Comparison of ENCODE assay signal across 36 cellular contexts in the genomic region with DNA sequence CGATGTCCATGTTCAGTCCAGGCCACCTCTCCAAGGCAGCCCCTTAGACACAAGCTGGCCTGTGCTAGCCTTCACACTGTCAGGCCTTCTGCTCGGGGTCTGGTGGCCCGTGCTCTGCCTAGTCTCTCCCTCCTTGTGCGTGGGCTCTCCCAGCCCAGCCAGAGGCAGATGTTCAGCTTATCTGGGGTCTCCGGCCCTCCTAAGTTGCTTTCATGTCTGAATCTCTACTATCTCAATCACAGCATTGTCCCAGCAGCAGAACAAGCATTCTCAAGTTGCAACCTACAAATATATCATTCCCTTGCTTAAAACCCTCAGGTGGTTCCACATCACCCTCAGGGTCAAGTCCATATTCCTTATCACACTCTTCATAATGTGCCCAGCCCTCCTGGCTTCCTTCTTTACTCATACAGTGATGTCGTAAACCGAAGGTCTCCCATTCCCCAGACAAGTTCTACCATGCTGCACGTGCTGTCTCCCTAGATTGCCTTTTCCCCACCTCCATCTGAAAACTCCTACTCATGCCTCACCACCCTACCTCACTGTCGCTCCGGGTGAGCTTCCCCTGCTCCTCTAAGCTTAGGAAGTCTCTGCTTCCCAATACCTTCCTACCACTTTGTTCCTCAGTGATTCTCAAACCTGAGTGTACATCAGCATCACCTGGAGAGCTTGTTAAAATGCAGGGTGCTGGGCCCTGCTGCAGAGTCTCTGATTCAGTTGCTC. TPM values are rescaled to one million over a fixed set of nuclear protein-coding genes. Genes with fewer than 3 reads are reported as not detected.
DNase-seq lines count a peak whose midpoint lies in the region; ATAC-seq and TF ChIP-seq lines count a peak whose summit lies in the region.
"Had no signal": no experiment of that assay in that cellular context is flagged by ENCODE, and none has a peak within 500 bp of the region (broad histone marks: within the 10 kb centered on the region; RNA-seq: fewer than 3 reads in every experiment).

No MANE protein-coding gene starts in this region.

- no peaks in the 10 kb centered on the region for H3K27me3 ChIP-seq in CD4-positive, alpha-beta T cell (ENCODE audit: control insufficient read depth, insufficient read depth, low read length)
- no peaks in the 10 kb centered on the region for H3K27me3 ChIP-seq in right cardiac atrium (ENCODE audit: control insufficient read depth, insufficient read depth)
- H3K27me3 ChIP-seq: neutrophil had no signal

- no peaks in the 10 kb centered on the region for H3K4me1 ChIP-seq in right cardiac atrium (ENCODE audit: control insufficient read depth, insufficient read depth, low read length)
- H3K4me1 ChIP-seq: A549, foreskin keratinocyte, prostate gland, upper lobe of right lung had no signal

- intact Hi-C loops in CD4-positive, alpha-beta T cell (cut with DNase I, micrococcal nuclease): no loop called here
- intact Hi-C loops in right cardiac atrium (cut with DNase I): no loop called here

- H3K4me1 Mint-ChIP-seq in activated T-cell treated with anti-CD3 and anti-CD28 coated beads, Interleukin-2, amount 50 U/mL, for 24 hours (ENCODE audit: low read depth): peaks cover 71% of the 10 kb centered on the region
- peaks cover 100% of the 10 kb centered on the region for H3K4me1 Mint-ChIP-seq in CD4-positive, alpha-beta T cell (ENCODE audit: low read depth)
- peaks cover 74% of the 10 kb centered on the region for H3K4me1 Mint-ChIP-seq in activated naive CD8-positive, alpha-beta T cell treated with anti-CD3 and anti-CD28 coated beads, Interleukin-2, amount 50 U/mL, for 24 hours
- H3K4me1 Mint-ChIP-seq in progenitor cell of endocrine pancreas (ENCODE audit: low read depth): no peaks in the 10 kb centered on the region
- H3K4me1 Mint-ChIP-seq: brain; IgD-negative memory B cell; stimulated activated memory B cell treated with anti-CD40 and anti-IgM and Interleukin-4, amounts not matched to agents 10 μg/mL and 1 μg/mL and 100 μg/mL, for 72 hours; WTC11 had no signal

- no peak for DNase-seq in activated T-cell treated with anti-CD3 and anti-CD28 coated beads, Interleukin-2, amount 50 U/mL, for 24 hours
- DNase-seq in activated T-cell treated with anti-CD3 and anti-CD28 coated beads for 4 hours (no peak), progenitor cell of endocrine pancreas (ENCODE audit: low spot score, unreplicated experiment) (no peak), NCI-H226 (no peak), right cardiac atrium (no peak)
- no peak for DNase-seq in CD4-positive, alpha-beta T cell
- no peak for DNase-seq in activated naive CD8-positive, alpha-beta T cell treated with anti-CD3 and anti-CD28 coated beads, Interleukin-2, amount 50 U/mL, for 24 hours
- DNase-seq: activated CD4-positive, alpha-beta T cell treated with anti-CD3 and anti-CD28 coated beads, Interleukin-2, amount 50 U/mL, for 48 hours; activated CD8-positive, alpha-beta memory T cell treated with anti-CD3 and anti-CD28 coated beads, Interleukin-2, amount 50 U/mL, for 48 hours; activated effector memory CD4-positive, alpha-beta T cell treated with anti-CD3 and anti-CD28 coated beads, Interleukin-2, amount 50 U/mL, for 16 hours; AML-193; amniotic stem cell; cerebellar nuclear complex; dermis blood vessel endothelial cell; esophagus squamous epithelium; foreskin keratinocyte; GOT3; head of caudate nucleus; left ventricle myocardium superior; mesendoderm; NCI-H1048; NCI-H1694; upper lobe of right lung had no signal

- no peaks in the 10 kb centered on the region for H3K9me3 ChIP-seq in CD4-positive, alpha-beta T cell (ENCODE audit: control insufficient read depth, low read length)
- no peaks in the 10 kb centered on the region for H3K9me3 ChIP-seq in right cardiac atrium (ENCODE audit: control insufficient read depth, low read length)
- H3K9me3 ChIP-seq: A549, esophagus squamous epithelium, neutrophil, prostate gland, upper lobe of right lung had no signal

- H3K27me3 Mint-ChIP-seq in activated T-cell treated with anti-CD3 and anti-CD28 coated beads, Interleukin-2, amount 50 U/mL, for 24 hours: no peaks in the 10 kb centered on the region
- no peaks in the 10 kb centered on the region for H3K27me3 Mint-ChIP-seq in CD4-positive, alpha-beta T cell
- H3K27me3 Mint-ChIP-seq in activated naive CD8-positive, alpha-beta T cell treated with anti-CD3 and anti-CD28 coated beads, Interleukin-2, amount 50 U/mL, for 24 hours: no peaks in the 10 kb centered on the region
- H3K27me3 Mint-ChIP-seq in progenitor cell of endocrine pancreas: peaks cover 59% of the 10 kb centered on the region

- peak overlapping the region; percentile 61 for H3K27ac ChIP-seq in CD4-positive, alpha-beta T cell (ENCODE audit: low read depth, low read length)
- H3K27ac ChIP-seq in right cardiac atrium (ENCODE audit: low read length): no peak overlapping the region
- H3K27ac ChIP-seq: A549, esophagus squamous epithelium, foreskin keratinocyte, neutrophil, prostate gland, upper lobe of right lung had no signal

- H3K9me3 Mint-ChIP-seq in activated T-cell treated with anti-CD3 and anti-CD28 coated beads, Interleukin-2, amount 50 U/mL, for 24 hours: no peaks in the 10 kb centered on the region
- no peaks in the 10 kb centered on the region for H3K9me3 Mint-ChIP-seq in CD4-positive, alpha-beta T cell
- H3K9me3 Mint-ChIP-seq in activated naive CD8-positive, alpha-beta T cell treated with anti-CD3 and anti-CD28 coated beads, Interleukin-2, amount 50 U/mL, for 24 hours: no peaks in the 10 kb centered on the region
- H3K9me3 Mint-ChIP-seq in progenitor cell of endocrine pancreas (ENCODE audit: low read depth): no peaks in the 10 kb centered on the region
- H3K9me3 Mint-ChIP-seq: stimulated activated memory B cell treated with anti-CD40 and anti-IgM and Interleukin-4, amounts not matched to agents 10 μg/mL and 1 μg/mL and 100 μg/mL, for 72 hours; WTC11 had no signal

- no peak for ATAC-seq in CD4-positive, alpha-beta T cell (ENCODE audit: poor library complexity)
- ATAC-seq in activated naive CD8-positive, alpha-beta T cell treated with anti-CD3 and anti-CD28 coated beads, Interleukin-2, amount 50 U/mL, for 24 hours: no peak
- no peak for ATAC-seq in right cardiac atrium
- no peak for ATAC-seq in HG03135 (IDR thresholded peaks at IDR 0.05; ENCODE audit: unreplicated experiment)
- ATAC-seq: A549; foreskin keratinocyte; GM12878; left ventricle myocardium superior; stimulated activated memory B cell treated with anti-CD40 and anti-IgM and Interleukin-4, amounts not matched to agents 10 μg/mL and 1 μg/mL and 100 μg/mL, for 72 hours; WTC11 had no signal

- peak overlapping the region; percentile 93 for H3K27ac Mint-ChIP-seq in activated T-cell treated with anti-CD3 and anti-CD28 coated beads, Interleukin-2, amount 50 U/mL, for 24 hours
- H3K27ac Mint-ChIP-seq in CD4-positive, alpha-beta T cell: peak overlapping the region; percentile 89
- peak overlapping the region; percentile 53 for H3K27ac Mint-ChIP-seq in activated naive CD8-positive, alpha-beta T cell treated with anti-CD3 and anti-CD28 coated beads, Interleukin-2, amount 50 U/mL, for 24 hours
- peak overlapping the region; percentile 0 for H3K27ac Mint-ChIP-seq in progenitor cell of endocrine pancreas
- H3K27ac Mint-ChIP-seq: brain; stimulated activated memory B cell treated with anti-CD40 and anti-IgM and Interleukin-4, amounts not matched to agents 10 μg/mL and 1 μg/mL and 100 μg/mL, for 72 hours; WTC11 had no signal

- TF ChIP-seq CTCF in CD4-positive, alpha-beta T cell (IDR thresholded peaks at IDR 0.05): no peak
- TF ChIP-seq CTCF in progenitor cell of endocrine pancreas (IDR thresholded peaks at IDR 0.05; ENCODE audit: unreplicated experiment): no peak

- no peaks in the 10 kb centered on the region for H3K36me3 Mint-ChIP-seq in activated T-cell treated with anti-CD3 and anti-CD28 coated beads, Interleukin-2, amount 50 U/mL, for 24 hours (ENCODE audit: low read depth)
- H3K36me3 Mint-ChIP-seq in CD4-positive, alpha-beta T cell (ENCODE audit: low read depth): peaks cover 27% of the 10 kb centered on the region
- H3K36me3 Mint-ChIP-seq in activated naive CD8-positive, alpha-beta T cell treated with anti-CD3 and anti-CD28 coated beads, Interleukin-2, amount 50 U/mL, for 24 hours (ENCODE audit: low read depth): no peaks in the 10 kb centered on the region
- H3K36me3 Mint-ChIP-seq in progenitor cell of endocrine pancreas (ENCODE audit: insufficient read depth): no peaks in the 10 kb centered on the region
- H3K36me3 Mint-ChIP-seq: brain; stimulated activated memory B cell treated with anti-CD40 and anti-IgM and Interleukin-4, amounts not matched to agents 10 μg/mL and 1 μg/mL and 100 μg/mL, for 72 hours; WTC11 had no signal

- H3K4me3 Mint-ChIP-seq in activated T-cell treated with anti-CD3 and anti-CD28 coated beads, Interleukin-2, amount 50 U/mL, for 24 hours: no peak overlapping the region
- H3K4me3 Mint-ChIP-seq in CD4-positive, alpha-beta T cell: peak overlapping the region; percentile 22
- H3K4me3 Mint-ChIP-seq in activated naive CD8-positive, alpha-beta T cell treated with anti-CD3 and anti-CD28 coated beads, Interleukin-2, amount 50 U/mL, for 24 hours: no peak overlapping the region
- H3K4me3 Mint-ChIP-seq in progenitor cell of endocrine pancreas (ENCODE audit: low read depth): no peak overlapping the region
- H3K4me3 Mint-ChIP-seq: brain; stimulated activated memory B cell treated with anti-CD40 and anti-IgM and Interleukin-4, amounts not matched to agents 10 μg/mL and 1 μg/mL and 100 μg/mL, for 72 hours; WTC11 had no signal

- POLR2A ChIA-PET in CD4-positive, alpha-beta T cell (lab: Charles Lee): interaction anchor here (0.9 to 1.5 kb wide), 3 partner anchors 16 to 32 kb away, joined by 3 to 4 read pairs (median 3); no protein-coding TSS in a partner anchor

- 73% methylated on average over 10 of the region's 10 CpGs for WGBS in right cardiac atrium

- H3K4me3 ChIP-seq in right cardiac atrium (ENCODE audit: low read length): no peak overlapping the region
- H3K4me3 ChIP-seq: A549, esophagus squamous epithelium, GM12878, prostate gland, upper lobe of right lung had no signal

- CTCF ChIA-PET in CD4-positive, alpha-beta T cell (lab: Charles Lee): interaction anchor here (1.4 to 2.3 kb wide), 2 partner anchors 10 to 263 kb away, joined by 3 to 4 read pairs; no protein-coding TSS in a partner anchor

RNA-seq across cellular contexts. Expression of gene KRT73, which starts 1.5 kb away (rescaled TPM):
- total RNA-seq in CD4-positive, alpha-beta T cell: 10 to 100 TPM; 67.2 to 69.7 TPM
- not detected in 2 replicates for total RNA-seq in progenitor cell of endocrine pancreas
- total RNA-seq in right cardiac atrium: not detected
- not detected for polyA plus RNA-seq in right cardiac atrium
- total RNA-seq: dermis blood vessel endothelial cell, foreskin keratinocyte, GM12878, HT-29, left ventricle myocardium superior, NCI-H460, prostate gland, temporal lobe, WTC11 had no signal
- polyA plus RNA-seq: A549, foreskin keratinocyte, GM12878, IgD-negative memory B cell had no signal

RNA-seq across cellular contexts. Expression of gene KRT72, which starts 15.6 kb away (rescaled TPM):
- 10 to 100 TPM; 82.2 to 83.4 TPM for total RNA-seq in CD4-positive, alpha-beta T cell
- total RNA-seq in progenitor cell of endocrine pancreas (not detected in 2 replicates), right cardiac atrium (not detected)
- not detected for polyA plus RNA-seq in right cardiac atrium
- total RNA-seq: dermis blood vessel endothelial cell, esophagus squamous epithelium, foreskin keratinocyte, GM12878, HT-29, left ventricle myocardium superior, NCI-H460, temporal lobe, upper lobe of right lung, WTC11 had no signal
- polyA plus RNA-seq: A549, foreskin keratinocyte, GM12878, IgD-negative memory B cell, keratinocyte had no signal

RNA-seq across cellular contexts. Expression of gene KRT2, which starts 35.2 kb away (rescaled TPM):
- total RNA-seq in CD4-positive, alpha-beta T cell: 1 to 10 TPM; 1.7 to 2.1 TPM
- not detected in 2 replicates for total RNA-seq in progenitor cell of endocrine pancreas
- not detected for total RNA-seq in right cardiac atrium
- polyA plus RNA-seq in right cardiac atrium: not detected
- total RNA-seq: dermis blood vessel endothelial cell, foreskin keratinocyte, HT-29, left ventricle myocardium superior, NCI-H460, temporal lobe, upper lobe of right lung, WTC11 had no signal
- polyA plus RNA-seq: foreskin keratinocyte, IgD-negative memory B cell had no signal

RNA-seq across cellular contexts. Expression of gene KRT74, which starts 43.2 kb away (rescaled TPM):
- total RNA-seq in CD4-positive, alpha-beta T cell: under 1 TPM; 0.30 to 0.34 TPM
- total RNA-seq in progenitor cell of endocrine pancreas (not detected in 2 replicates), right cardiac atrium (1 to 10 TPM in 2 of 4 donors, under 1 TPM in 2; 0.47 to 2.2 (median 1.2) TPM)
- 0.14 TPM for polyA plus RNA-seq in right cardiac atrium
- total RNA-seq: dermis blood vessel endothelial cell, foreskin keratinocyte, GM12878, HT-29, left ventricle myocardium superior, NCI-H460, temporal lobe, upper lobe of right lung, WTC11 had no signal
- polyA plus RNA-seq: A549, GM12878, IgD-negative memory B cell had no signal

Comparison
In these comparisons a context has a peak if more than half of its experiments do, and no peak if none do; other contexts are left out.
1. H3K27ac Mint-ChIP-seq: peak in every context shown above with its lines; median percentile 93 in activated T-cell treated with anti-CD3 and anti-CD28 coated beads, Interleukin-2, amount 50 U/mL, for 24 hours; 89 in CD4-positive, alpha-beta T cell; 53 in activated naive CD8-positive, alpha-beta T cell treated with anti-CD3 and anti-CD28 coated beads, Interleukin-2, amount 50 U/mL, for 24 hours; 0 in progenitor cell of endocrine pancreas.
2. RNA of gene KRT73, which starts 1.5 kb away (total RNA-seq): 67.2 to 69.7 TPM in CD4-positive, alpha-beta T cell; not detected in progenitor cell of endocrine pancreas and not detected in right cardiac atrium; every median in the first group is over 10 times any median in the second.
3. RNA of gene KRT72, which starts 15.6 kb away (total RNA-seq): 82.2 to 83.4 TPM in CD4-positive, alpha-beta T cell; not detected in progenitor cell of endocrine pancreas and not detected in right cardiac atrium; every median in the first group is over 10 times any median in the second.